In the genomic region with DNA sequence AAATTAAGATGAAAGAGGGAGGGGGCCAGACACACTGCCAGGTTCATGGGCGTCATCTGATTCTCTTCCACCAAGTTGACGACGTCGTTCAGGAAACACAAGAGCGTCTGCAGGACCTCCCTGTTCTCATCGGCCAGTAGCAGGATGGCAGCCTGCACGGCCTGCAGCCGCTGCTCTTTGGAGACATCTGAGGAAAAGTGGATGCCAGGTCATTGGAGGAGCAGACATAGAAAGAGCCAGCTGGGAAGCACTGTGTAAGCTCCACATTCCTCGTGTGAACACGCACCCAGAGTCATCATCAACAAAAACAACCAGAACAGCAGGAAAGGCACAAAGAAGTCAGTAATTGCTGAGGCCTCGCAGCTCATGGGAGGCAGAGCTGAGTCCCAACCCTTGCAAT, we compare ENCODE assay signal across 1 cellular context.
TF ChIP-seq lines count a peak whose summit lies in the region.

No MANE protein-coding gene starts in this region.

TF ChIP-seq in GM23338, 12 proteins besides CTCF, POLR2A, EP300 and RAD21:
- no peak for TF ChIP-seq ZNF331 (CRISPR knock-in tag; IDR thresholded peaks at IDR 0.05; ENCODE audit: low read depth)
- TF ChIP-seq STAT1 (IDR thresholded peaks at IDR 0.05; ENCODE audit: unreplicated experiment): no peak
- TF ChIP-seq NANOG (IDR thresholded peaks at IDR 0.05; ENCODE audit: borderline replicate concordance): no peak
- TF ChIP-seq CREB1 (CRISPR knock-in tag; IDR thresholded peaks at IDR 0.05; ENCODE audit: low read depth): no peak
- TF ChIP-seq ZNF114 (CRISPR knock-in tag; IDR thresholded peaks at IDR 0.05): no peak
- TF ChIP-seq POLR2AphosphoS5 (IDR thresholded peaks at IDR 0.05; ENCODE audit: low read depth): no peak
- TF ChIP-seq, protein P1, sequence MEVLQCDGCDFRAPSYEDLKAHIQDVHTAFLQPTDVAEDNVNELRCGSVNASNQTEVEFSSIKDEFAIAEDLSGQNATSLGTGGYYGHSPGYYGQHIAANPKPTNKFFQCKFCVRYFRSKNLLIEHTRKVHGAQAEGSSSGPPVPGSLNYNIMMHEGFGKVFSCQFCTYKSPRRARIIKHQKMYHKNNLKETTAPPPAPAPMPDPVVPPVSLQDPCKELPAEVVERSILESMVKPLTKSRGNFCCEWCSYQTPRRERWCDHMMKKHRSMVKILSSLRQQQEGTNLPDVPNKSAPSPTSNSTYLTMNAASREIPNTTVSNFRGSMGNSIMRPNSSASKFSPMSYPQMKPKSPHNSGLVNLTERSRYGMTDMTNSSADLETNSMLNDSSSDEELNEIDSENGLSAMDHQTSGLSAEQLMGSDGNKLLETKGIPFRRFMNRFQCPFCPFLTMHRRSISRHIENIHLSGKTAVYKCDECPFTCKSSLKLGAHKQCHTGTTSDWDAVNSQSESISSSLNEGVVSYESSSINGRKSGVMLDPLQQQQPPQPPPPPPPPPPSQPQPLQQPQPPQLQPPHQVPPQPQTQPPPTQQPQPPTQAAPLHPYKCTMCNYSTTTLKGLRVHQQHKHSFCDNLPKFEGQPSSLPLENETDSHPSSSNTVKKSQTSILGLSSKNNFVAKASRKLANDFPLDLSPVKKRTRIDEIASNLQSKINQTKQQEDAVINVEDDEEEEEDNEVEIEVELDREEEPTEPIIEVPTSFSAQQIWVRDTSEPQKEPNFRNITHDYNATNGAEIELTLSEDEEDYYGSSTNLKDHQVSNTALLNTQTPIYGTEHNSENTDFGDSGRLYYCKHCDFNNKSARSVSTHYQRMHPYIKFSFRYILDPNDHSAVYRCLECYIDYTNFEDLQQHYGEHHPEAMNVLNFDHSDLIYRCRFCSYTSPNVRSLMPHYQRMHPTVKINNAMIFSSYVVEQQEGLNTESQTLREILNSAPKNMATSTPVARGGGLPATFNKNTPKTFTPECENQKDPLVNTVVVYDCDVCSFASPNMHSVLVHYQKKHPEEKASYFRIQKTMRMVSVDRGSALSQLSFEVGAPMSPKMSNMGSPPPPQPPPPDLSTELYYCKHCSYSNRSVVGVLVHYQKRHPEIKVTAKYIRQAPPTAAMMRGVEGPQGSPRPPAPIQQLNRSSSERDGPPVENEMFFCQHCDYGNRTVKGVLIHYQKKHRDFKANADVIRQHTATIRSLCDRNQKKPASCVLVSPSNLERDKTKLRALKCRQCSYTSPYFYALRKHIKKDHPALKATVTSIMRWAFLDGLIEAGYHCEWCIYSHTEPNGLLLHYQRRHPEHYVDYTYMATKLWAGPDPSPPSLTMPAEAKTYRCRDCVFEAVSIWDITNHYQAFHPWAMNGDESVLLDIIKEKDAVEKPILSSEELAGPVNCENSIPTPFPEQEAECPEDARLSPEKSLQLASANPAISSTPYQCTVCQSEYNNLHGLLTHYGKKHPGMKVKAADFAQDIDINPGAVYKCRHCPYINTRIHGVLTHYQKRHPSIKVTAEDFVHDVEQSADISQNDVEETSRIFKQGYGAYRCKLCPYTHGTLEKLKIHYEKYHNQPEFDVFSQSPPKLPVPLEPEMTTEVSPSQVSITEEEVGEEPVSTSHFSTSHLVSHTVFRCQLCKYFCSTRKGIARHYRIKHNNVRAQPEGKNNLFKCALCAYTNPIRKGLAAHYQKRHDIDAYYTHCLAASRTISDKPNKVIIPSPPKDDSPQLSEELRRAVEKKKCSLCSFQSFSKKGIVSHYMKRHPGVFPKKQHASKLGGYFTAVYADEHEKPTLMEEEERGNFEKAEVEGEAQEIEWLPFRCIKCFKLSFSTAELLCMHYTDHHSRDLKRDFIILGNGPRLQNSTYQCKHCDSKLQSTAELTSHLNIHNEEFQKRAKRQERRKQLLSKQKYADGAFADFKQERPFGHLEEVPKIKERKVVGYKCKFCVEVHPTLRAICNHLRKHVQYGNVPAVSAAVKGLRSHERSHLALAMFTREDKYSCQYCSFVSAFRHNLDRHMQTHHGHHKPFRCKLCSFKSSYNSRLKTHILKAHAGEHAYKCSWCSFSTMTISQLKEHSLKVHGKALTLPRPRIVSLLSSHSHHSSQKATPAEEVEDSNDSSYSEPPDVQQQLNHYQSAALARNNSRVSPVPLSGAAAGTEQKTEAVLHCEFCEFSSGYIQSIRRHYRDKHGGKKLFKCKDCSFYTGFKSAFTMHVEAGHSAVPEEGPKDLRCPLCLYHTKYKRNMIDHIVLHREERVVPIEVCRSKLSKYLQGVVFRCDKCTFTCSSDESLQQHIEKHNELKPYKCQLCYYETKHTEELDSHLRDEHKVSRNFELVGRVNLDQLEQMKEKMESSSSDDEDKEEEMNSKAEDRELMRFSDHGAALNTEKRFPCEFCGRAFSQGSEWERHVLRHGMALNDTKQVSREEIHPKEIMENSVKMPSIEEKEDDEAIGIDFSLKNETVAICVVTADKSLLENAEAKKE (CRISPR knock-in tag; IDR thresholded peaks at IDR 0.05): no peak
